Comparison of ENCODE assay signal across 30 cellular contexts in the genomic region with DNA sequence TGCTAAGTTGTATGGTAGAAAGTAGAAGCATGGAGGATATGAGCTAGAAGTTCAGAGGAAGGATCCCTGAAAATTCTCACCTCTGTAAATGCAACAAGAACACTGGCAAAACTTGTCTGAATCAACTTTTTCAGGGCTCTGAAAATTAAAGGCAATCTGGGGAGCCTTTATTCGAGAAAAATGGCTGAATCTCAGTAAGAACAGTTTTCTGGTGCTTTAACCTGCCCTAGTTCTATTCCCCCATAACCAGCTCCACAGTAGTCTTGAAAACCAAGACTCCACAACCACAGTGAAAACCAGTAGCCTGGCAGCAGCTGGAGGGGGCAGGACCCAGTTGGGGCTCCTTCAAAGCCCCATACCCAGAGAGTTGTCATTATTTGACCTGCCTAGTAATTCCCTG.
"Had no signal": no experiment of that assay in that cellular context is flagged by ENCODE, and none has a peak within 500 bp of the region (broad histone marks: within the 10 kb centered on the region; RNA-seq: fewer than 3 reads in every experiment).

No MANE protein-coding gene starts in this region.

- ATAC-seq: activated CD4-positive, CD25-positive, alpha-beta regulatory T cell treated with anti-CD3 and anti-CD28 coated beads, Interleukin-2, amount 50 U/mL, for 24 hours; activated CD8-positive, alpha-beta T cell treated with anti-CD3 and anti-CD28 coated beads for 36 hours; activated T-cell treated with anti-CD3 and anti-CD28 coated beads, Interleukin-2, amount 50 U/mL, for 4 hours; activated T-helper 17 cell treated with anti-CD3 and anti-CD28 coated beads, Interleukin-2, amount 50 U/mL, for 72 hours; body of pancreas; foreskin keratinocyte; gastrocnemius medialis; heart left ventricle; T-cell had no signal

- DNase-seq: activated B cell treated with CpG ODN at 0.5 μM for 24 hours; activated CD4-positive, alpha-beta T cell treated with anti-CD3 and anti-CD28 coated beads for 48 hours; activated CD4-positive, alpha-beta T cell treated with anti-CD3 and anti-CD28 coated beads, Interleukin-2, amount 50 U/mL, for 1 hour; activated CD4-positive, alpha-beta T cell treated with anti-CD3 and anti-CD28 coated beads, Interleukin-2, amount 50 U/mL, for 48 hours; activated CD8-positive, alpha-beta memory T cell treated with anti-CD3 and anti-CD28 coated beads for 24 hours; activated CD8-positive, alpha-beta T cell treated with anti-CD3 and anti-CD28 coated beads for 36 hours; activated effector memory CD4-positive, alpha-beta T cell treated with Interleukin-2 at 50 U/mL for 16 hours; activated gamma-delta T cell treated with Interleukin-2 at 50 U/mL for 16 hours; activated naive CD4-positive, alpha-beta T cell treated with anti-CD3 and anti-CD28 coated beads, Interleukin-2, amount 50 U/mL, for 16 hours; activated naive CD4-positive, alpha-beta T cell treated with Interleukin-2 at 50 U/mL for 16 hours; activated T-cell treated with anti-CD3 and anti-CD28 coated beads, Interleukin-2, amount 50 U/mL, for 4 hours; adrenal gland; amygdala; aorta; body of pancreas; central memory CD4-positive, alpha-beta T cell; dorsolateral prefrontal cortex; effector memory CD4-positive, alpha-beta T cell; erythroblast; foreskin keratinocyte; gastrocnemius medialis; glutamatergic neuron; heart left ventricle; T-cell; T1000; WERI-Rb-1 had no signal

- H3K9me3 ChIP-seq: adrenal gland, gastrocnemius medialis had no signal

- H3K27me3 ChIP-seq: adrenal gland, body of pancreas, foreskin keratinocyte, gastrocnemius medialis, heart left ventricle had no signal

- H3K4me3 ChIP-seq: adrenal gland, body of pancreas, coronary artery, dorsolateral prefrontal cortex, esophagus muscularis mucosa, gastrocnemius medialis, heart left ventricle had no signal

- H3K36me3 ChIP-seq: adrenal gland, esophagus muscularis mucosa, gastrocnemius medialis, heart left ventricle, WERI-Rb-1 had no signal

- H3K27ac ChIP-seq: adrenal gland, body of pancreas, coronary artery, dorsolateral prefrontal cortex, esophagus muscularis mucosa, foreskin keratinocyte, heart left ventricle, WERI-Rb-1 had no signal

- H3K4me1 ChIP-seq: adrenal gland had no signal
